In the genomic region with DNA sequence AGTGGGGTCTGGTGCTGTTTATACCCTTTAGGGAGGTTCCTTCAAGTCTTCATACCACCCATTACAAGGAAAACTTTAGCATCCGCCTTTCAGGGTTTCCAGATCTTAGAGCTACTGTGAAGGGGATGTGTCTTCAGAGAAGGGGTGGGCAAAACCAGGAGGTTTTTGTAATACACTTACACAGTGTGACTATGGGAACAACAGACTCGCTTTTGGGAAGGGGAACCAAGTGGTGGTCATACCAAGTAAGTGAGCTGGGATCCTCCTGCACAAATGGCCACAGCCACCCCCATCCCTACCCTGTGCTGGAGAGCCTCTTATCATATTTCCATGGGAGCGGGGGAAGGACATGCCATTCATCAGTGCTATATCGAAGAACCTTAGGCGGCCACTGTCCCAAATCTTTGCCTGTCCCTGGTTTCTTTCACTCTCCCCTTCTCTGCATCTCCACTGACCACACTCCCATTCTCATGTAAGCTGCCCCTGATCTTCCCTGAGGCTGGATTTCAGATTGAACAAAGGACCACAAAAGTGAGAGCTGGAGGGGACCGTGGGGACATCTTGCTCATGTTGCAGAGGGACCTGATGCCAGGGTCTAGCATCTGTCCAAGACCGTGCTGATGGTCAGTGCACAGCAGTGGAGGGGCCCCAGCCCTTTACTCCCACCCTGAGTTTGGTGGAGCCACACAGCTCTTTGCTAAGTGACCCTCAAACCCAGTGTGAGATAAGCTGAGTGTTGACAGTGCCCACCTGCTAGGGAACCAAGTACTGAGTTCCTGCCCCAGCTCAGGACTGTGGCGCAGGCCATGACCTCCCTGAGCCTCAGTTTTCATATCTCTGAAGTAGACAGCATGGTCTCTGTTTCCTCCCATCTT, we compare ENCODE assay signal across 10 cellular contexts. TPM values are rescaled to one million over a fixed set of nuclear protein-coding genes. Genes with fewer than 3 reads are reported as not detected.
DNase-seq lines count a peak whose midpoint lies in the region; ATAC-seq and TF ChIP-seq lines count a peak whose summit lies in the region.
"Had no signal": no experiment of that assay in that cellular context is flagged by ENCODE, and none has a peak within 500 bp of the region (broad histone marks: within the 10 kb centered on the region; RNA-seq: fewer than 3 reads in every experiment).

No MANE protein-coding gene starts in this region.

- TF ChIP-seq POLR2A in IMR-90 (IDR thresholded peaks at IDR 0.05; ENCODE audit: low read depth, low read length), result no peak

- peak overlapping the region; percentile 100 for H2BK20ac ChIP-seq in IMR-90 (ENCODE audit: low read depth, low read length)

- no TSS peak for BruUV-seq in IMR-90 (replicated peaks; lab: Mats Ljungman, UMichigan)

- POLR2A ChIA-PET in IMR-90 (lab: Charles Lee; ENCODE audit: unreplicated experiment), result no interaction called here

- peaks cover 100% of the 10 kb centered on the region for H3K4me1 ChIP-seq in CD4-positive, CD25-positive, alpha-beta regulatory T cell (ENCODE audit: control insufficient read depth, insufficient read depth, low read length, poor library complexity, severe bottlenecking)
- H3K4me1 ChIP-seq in IMR-90 (ENCODE audit: control insufficient read depth, insufficient read depth, low read length), result peaks cover 12% of the 10 kb centered on the region

- no peaks in the 10 kb centered on the region for H3K27me3 Mint-ChIP-seq in CD4-positive, CD25-positive, alpha-beta regulatory T cell
- H3K27me3 Mint-ChIP-seq in osteocyte (ENCODE audit: unreplicated experiment), result no peaks in the 10 kb centered on the region

- intact Hi-C loops in IMR-90 (cut with micrococcal nuclease), result loop anchor here (10.0 kb wide), 1 partner anchor 343 kb away; no protein-coding TSS in a partner anchor

- H3K9ac ChIP-seq in IMR-90 (ENCODE audit: low read depth, low read length), result no peak overlapping the region

- H3K14ac ChIP-seq in IMR-90 (replicated peaks; ENCODE audit: low read depth, low read length), result peak overlapping the region; percentile 81

- peak overlapping the region; percentile 82 to 97 (median 88) for H3K4me3 Mint-ChIP-seq in CD4-positive, CD25-positive, alpha-beta regulatory T cell
- no peak overlapping the region for H3K4me3 Mint-ChIP-seq in osteocyte (ENCODE audit: unreplicated experiment)

- peak overlapping the region; percentile 99 for H3K27ac ChIP-seq in CD4-positive, CD25-positive, alpha-beta regulatory T cell (ENCODE audit: insufficient read depth, low read length, poor library complexity, severe bottlenecking)
- H3K27ac ChIP-seq in IMR-90 (ENCODE audit: insufficient read depth, low read length), result peak overlapping the region; percentile 82
- H3K27ac ChIP-seq in brain microvascular endothelial cell, result peak overlapping the region; percentile 63

- TF ChIP-seq CTCF in IMR-90 (conservative IDR thresholded peaks at IDR 0.05; ENCODE audit: low read depth, low read length) (no peak), brain microvascular endothelial cell (IDR thresholded peaks at IDR 0.05; ENCODE audit: low read depth, low read length, missing control alignments) (no peak), osteocyte (IDR thresholded peaks at IDR 0.05) (no peak)

- H2BK5ac ChIP-seq in IMR-90 (ENCODE audit: low read depth, low read length, poor library complexity, severe bottlenecking), result peak overlapping the region; percentile 84

- no peak for TF ChIP-seq RAD21 in IMR-90 (IDR thresholded peaks at IDR 0.05; ENCODE audit: low read length)

- CTCF ChIA-PET in IMR-90 (lab: Yijun Ruan, JAX), result interaction anchor here (1.1 to 1.3 kb wide), 2 partner anchors 13 to 147 kb away, joined by 3 read pairs; no protein-coding TSS in a partner anchor

- in situ Hi-C loops in IMR-90 (cut with MboI; ENCODE audit: low sequenced_read_pairs), result loop anchor here (25.0 kb wide), 1 partner anchor 775 kb away; a partner anchor contains a TSS
- in situ Hi-C loops in brain microvascular endothelial cell (cut with HindIII; ENCODE audit: low pct_ligation_motif_present, low sequenced_read_pairs), result no loop called here

- peak overlapping the region; percentile 78 for H2AK9ac ChIP-seq in IMR-90 (replicated peaks; ENCODE audit: low read depth, low read length, poor library complexity)

- H3K4me1 Mint-ChIP-seq in CD4-positive, CD25-positive, alpha-beta regulatory T cell, result peaks cover 52 to 96% (median 86%) of the 10 kb centered on the region in 4 donors
- H3K4me1 Mint-ChIP-seq in osteocyte (ENCODE audit: unreplicated experiment), result peaks cover 26% of the 10 kb centered on the region

- peak overlapping the region; percentile 97 for H2BK120ac ChIP-seq in IMR-90 (ENCODE audit: low read depth, low read length)

- dilution Hi-C loops in IMR-90 (cut with HindIII; ENCODE audit: low sequenced_read_pairs, unreplicated experiment), result no loop called here

- peak overlapping the region; percentile 97 to 100 (median 99) for H3K27ac Mint-ChIP-seq in CD4-positive, CD25-positive, alpha-beta regulatory T cell
- peak overlapping the region; percentile 63 for H3K27ac Mint-ChIP-seq in osteocyte (ENCODE audit: unreplicated experiment)

- H3K79me1 ChIP-seq in IMR-90 (ENCODE audit: low read depth in 1 of 2, low read length in 2 of 2), result no peaks in the 10 kb centered on the region

- peak overlapping the region; percentile 90 for H3K4me3 ChIP-seq in CD4-positive, CD25-positive, alpha-beta regulatory T cell (ENCODE audit: low read depth, low read length)
- H3K4me3 ChIP-seq in IMR-90 (ENCODE audit: insufficient read depth, low read depth, low read length) (no peak overlapping the region), brain microvascular endothelial cell (ENCODE audit: low read depth, low read length) (no peak overlapping the region)

- DNase-seq in CD4-positive, CD25-positive, alpha-beta regulatory T cell, result peak in 1 of 3 donors; percentile 73
- DNase-seq in IMR-90, result no peak
- no peak for DNase-seq in brain microvascular endothelial cell
- DNase-seq in osteocyte (ENCODE audit: extremely low spot score, unreplicated experiment), result no peak
- no peak for DNase-seq in inferior parietal cortex (ENCODE audit: extremely low spot score)
- no peak for DNase-seq in DMS114 treated with DMSO at 0.1 percent for 48 hours (lab: John Stamatoyannopoulos, UW; ENCODE audit: unreplicated experiment)
- no peak for DNase-seq in NCI-H748 treated with DMSO at 0.1 percent for 48 hours (lab: John Stamatoyannopoulos, UW)
- DNase-seq: NCI-H2029, SHP77 treated with DMSO at 0.1 percent for 48 hours had no signal

- H3K4me2 ChIP-seq in IMR-90 (ENCODE audit: low read depth, low read length), result no peak overlapping the region

- whole genome bisulfite sequencing in IMR-90 (ENCODE audit: extremely low coverage in 2 of 2, insufficient read length in 1 of 2), 2 experiments, result 100% methylated on average over 1 of the region's 8 CpGs; no CpG with 5 or more reads in 1 of the 2 experiments

- H3K9me3 Mint-ChIP-seq in CD4-positive, CD25-positive, alpha-beta regulatory T cell, result no peaks in the 10 kb centered on the region
- H3K9me3 Mint-ChIP-seq in osteocyte (ENCODE audit: unreplicated experiment), result no peaks in the 10 kb centered on the region

- H3K23ac ChIP-seq in IMR-90 (ENCODE audit: low read depth, low read length), result peak overlapping the region; percentile 77

- no peak overlapping the region for H2AFZ ChIP-seq in IMR-90 (replicated peaks; ENCODE audit: low read length, poor library complexity)

- H3K56ac ChIP-seq in IMR-90 (ENCODE audit: extremely low read depth, insufficient read depth, low read length), result peak overlapping the region; percentile 64; the same call in 1 of the 2 replicates

- no peaks in the 10 kb centered on the region for H3K9me3 ChIP-seq in CD4-positive, CD25-positive, alpha-beta regulatory T cell (ENCODE audit: control insufficient read depth in 2 of 2, low read length in 2 of 2)
- no peaks in the 10 kb centered on the region for H3K9me3 ChIP-seq in IMR-90 (ENCODE audit: control insufficient read depth, insufficient read depth, low read length)

- H3K36me3 ChIP-seq in CD4-positive, CD25-positive, alpha-beta regulatory T cell (ENCODE audit: control insufficient read depth, insufficient read depth, low read length), result peaks cover 92% of the 10 kb centered on the region
- no peaks in the 10 kb centered on the region for H3K36me3 ChIP-seq in IMR-90 (ENCODE audit: control insufficient read depth, insufficient read depth, low read length)
- H3K36me3 ChIP-seq in brain microvascular endothelial cell (replicated peaks), result no peaks in the 10 kb centered on the region

- H2BK15ac ChIP-seq in IMR-90 (ENCODE audit: low read depth, low read length), result peak overlapping the region; percentile 38

- peak overlapping the region; percentile 56 to 94 for H4K8ac ChIP-seq in IMR-90 (ENCODE audit: low read depth in 2 of 2, low read length in 2 of 2)

- peaks cover 10% of the 10 kb centered on the region for H3K9me1 ChIP-seq in IMR-90 (ENCODE audit: insufficient read depth, low read length)

- H4K91ac ChIP-seq in IMR-90 (ENCODE audit: insufficient read depth, low read depth, low read length), result peak overlapping the region; percentile 90

- H4K20me1 ChIP-seq in IMR-90 (ENCODE audit: insufficient read depth, low read length), result no peaks in the 10 kb centered on the region

- peak overlapping the region; percentile 92 for H3K18ac ChIP-seq in IMR-90 (ENCODE audit: low read depth, low read length)

- no peaks in the 10 kb centered on the region for H3K27me3 ChIP-seq in CD4-positive, CD25-positive, alpha-beta regulatory T cell (ENCODE audit: control insufficient read depth, insufficient read depth, low read length)
- no peaks in the 10 kb centered on the region for H3K27me3 ChIP-seq in IMR-90 (ENCODE audit: control insufficient read depth, insufficient read depth, low read length)
- H3K27me3 ChIP-seq in brain microvascular endothelial cell (replicated peaks), result no peaks in the 10 kb centered on the region

- H4K5ac ChIP-seq in IMR-90 (ENCODE audit: low read depth, low read length), result peak overlapping the region; percentile 86

- H3K36me3 Mint-ChIP-seq in CD4-positive, CD25-positive, alpha-beta regulatory T cell, result peaks cover 91% of the 10 kb centered on the region
- no peaks in the 10 kb centered on the region for H3K36me3 Mint-ChIP-seq in osteocyte (ENCODE audit: unreplicated experiment)

- ATAC-seq in CD4-positive, CD25-positive, alpha-beta regulatory T cell (ENCODE audit: low read depth in 2 of 2), result no peak
- ATAC-seq in IMR-90 (ENCODE audit: low read depth) (peak; percentile 12), HG02884 (IDR thresholded peaks at IDR 0.05; ENCODE audit: unreplicated experiment) (no peak)

- peak overlapping the region; percentile 89 for H3K4ac ChIP-seq in IMR-90 (ENCODE audit: low read depth, low read length)

- peak overlapping the region; percentile 89 for H2AK5ac ChIP-seq in IMR-90 (ENCODE audit: low read depth, low read length)

TF ChIP-seq in IMR-90, 13 proteins besides CTCF, POLR2A, EP300 and RAD21 (continues in another document):
- TF ChIP-seq RCOR1 (IDR thresholded peaks at IDR 0.05; ENCODE audit: insufficient replicate concordance, low read length), result no peak
- no peak for TF ChIP-seq SMC3 (IDR thresholded peaks at IDR 0.05; ENCODE audit: low read depth, low read length)
- no peak for TF ChIP-seq BHLHE40 (IDR thresholded peaks at IDR 0.05; ENCODE audit: low read depth, low read length)

RNA-seq across cellular contexts. Expression of a gene that starts 51.4 kb away (rescaled TPM):
- 81.8 TPM for total RNA-seq in CD4-positive, CD25-positive, alpha-beta regulatory T cell
- polyA plus RNA-seq in CD4-positive, CD25-positive, alpha-beta regulatory T cell, result 100 to 1,000 TPM; 630 to 720 (median 697) TPM
- total RNA-seq in IMR-90 (2012; rRNA removed) (396 and 449 TPM in 2 replicates), osteocyte (220 and 223 TPM in 2 replicates)
- 448 and 496 TPM in 2 replicates for polyA plus RNA-seq in IMR-90 (2012; rRNA removed)
- polyA plus RNA-seq in IMR-90 (2012; cell fraction: cytosol; rRNA removed), result 412 and 479 TPM in 2 replicates
- 92.7 and 197 TPM in 2 replicates for polyA plus RNA-seq in IMR-90 (2012; cell fraction: nucleus; rRNA removed; ENCODE audit: low replicate concordance)
